ENCODE assay signal across 18 cellular contexts in the genomic region with DNA sequence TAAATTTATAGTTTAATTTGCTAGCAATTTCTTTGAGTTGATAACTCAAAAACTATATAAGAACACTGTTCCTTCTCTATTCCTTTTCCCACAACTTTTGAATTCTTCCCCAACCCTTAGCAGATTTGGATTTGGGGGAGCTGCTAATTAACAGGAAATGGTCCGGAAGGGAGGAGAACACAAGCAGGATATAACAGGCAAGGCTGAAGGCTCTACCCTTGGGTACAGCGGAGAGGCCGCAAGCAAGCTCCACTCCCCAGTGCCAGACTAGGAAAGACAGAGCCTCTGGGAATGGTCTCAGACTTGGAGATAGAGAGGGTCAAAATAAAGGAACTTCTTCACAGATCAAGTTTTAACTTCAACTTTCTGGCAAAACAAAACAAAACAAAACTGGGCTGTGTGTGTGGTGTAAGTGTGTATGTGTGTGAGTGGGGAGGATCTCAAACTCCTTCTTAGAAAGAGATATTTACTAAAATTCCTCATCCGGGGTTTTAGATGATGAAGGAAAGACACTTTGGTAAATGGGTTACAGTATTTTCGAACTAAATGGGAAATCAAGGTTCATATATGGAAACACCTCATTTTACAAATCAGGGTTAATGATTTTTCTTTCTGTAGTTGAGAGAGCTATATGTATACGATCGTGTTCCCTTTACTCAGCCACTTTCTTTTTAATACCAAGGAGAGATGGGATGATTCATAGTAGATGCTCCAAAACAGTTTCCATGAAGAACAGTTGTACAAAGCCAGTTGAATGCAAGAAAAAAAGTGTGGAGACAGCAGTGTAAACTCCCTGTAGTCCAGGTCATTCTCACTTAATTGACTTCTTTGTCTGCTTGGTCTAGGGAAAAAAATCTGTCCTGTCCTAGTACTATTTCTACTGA.
"Had no signal": no experiment of that assay in that cellular context is flagged by ENCODE, and none has a peak within 500 bp of the region (broad histone marks: within the 10 kb centered on the region; RNA-seq: fewer than 3 reads in every experiment).

No MANE protein-coding gene starts in this region.

- H3K9me3 Mint-ChIP-seq: activated naive CD8-positive, alpha-beta T cell treated with anti-CD3 and anti-CD28 coated beads, Interleukin-2, amount 50 U/mL, for 24 hours; dendritic cell treated with granulocyte-macrophage colony-stimulating factor and Interleukin-4, amounts not matched to agents 40 ng/mL and 50 ng/mL, for 4 days; effector memory CD8-positive, alpha-beta T cell; nephron had no signal

- DNase-seq: activated CD4-positive, CD25-positive, alpha-beta regulatory T cell treated with anti-CD3 and anti-CD28 coated beads, Interleukin-2, amount 50 U/mL, for 72 hours; activated naive CD4-positive, alpha-beta T cell; activated naive CD8-positive, alpha-beta T cell treated with anti-CD3 and anti-CD28 coated beads, Interleukin-2, amount 50 U/mL, for 24 hours; activated T-cell treated with anti-CD3 and anti-CD28 coated beads for 4 hours; aorta; effector memory CD8-positive, alpha-beta T cell; erythroblast; glutamatergic neuron; kidney glomerular epithelial cell; left ventricle myocardium superior; mesenchymal stem cell; occipital lobe; stimulated activated CD4-positive, alpha-beta T cell treated with anti-CD3 and anti-CD28 coated beads, Interleukin-4, amount 100 ng/mL, for 24 hours; stimulated activated naive CD4-positive, alpha-beta T cell; upper lobe of left lung had no signal

- ATAC-seq: activated naive CD8-positive, alpha-beta T cell treated with anti-CD3 and anti-CD28 coated beads, Interleukin-2, amount 50 U/mL, for 24 hours; effector memory CD8-positive, alpha-beta T cell; left ventricle myocardium superior had no signal

- H3K27me3 ChIP-seq: right atrium auricular region, upper lobe of left lung had no signal

- H3K4me3 Mint-ChIP-seq: activated naive CD8-positive, alpha-beta T cell treated with anti-CD3 and anti-CD28 coated beads, Interleukin-2, amount 50 U/mL, for 24 hours; dendritic cell treated with granulocyte-macrophage colony-stimulating factor and Interleukin-4, amounts not matched to agents 40 ng/mL and 50 ng/mL, for 4 days; effector memory CD8-positive, alpha-beta T cell; nephron had no signal

- H3K27ac Mint-ChIP-seq: activated naive CD8-positive, alpha-beta T cell treated with anti-CD3 and anti-CD28 coated beads, Interleukin-2, amount 50 U/mL, for 24 hours; dendritic cell treated with granulocyte-macrophage colony-stimulating factor and Interleukin-4, amounts not matched to agents 40 ng/mL and 50 ng/mL, for 4 days; effector memory CD8-positive, alpha-beta T cell had no signal

- H3K4me1 ChIP-seq: right atrium auricular region had no signal

- H3K27ac ChIP-seq: right atrium auricular region, upper lobe of left lung had no signal

- H3K36me3 ChIP-seq: right atrium auricular region, upper lobe of left lung had no signal

- H3K9me3 ChIP-seq: right atrium auricular region, upper lobe of left lung had no signal

- H3K4me3 ChIP-seq: right atrium auricular region, upper lobe of left lung had no signal
